In the genomic region with DNA sequence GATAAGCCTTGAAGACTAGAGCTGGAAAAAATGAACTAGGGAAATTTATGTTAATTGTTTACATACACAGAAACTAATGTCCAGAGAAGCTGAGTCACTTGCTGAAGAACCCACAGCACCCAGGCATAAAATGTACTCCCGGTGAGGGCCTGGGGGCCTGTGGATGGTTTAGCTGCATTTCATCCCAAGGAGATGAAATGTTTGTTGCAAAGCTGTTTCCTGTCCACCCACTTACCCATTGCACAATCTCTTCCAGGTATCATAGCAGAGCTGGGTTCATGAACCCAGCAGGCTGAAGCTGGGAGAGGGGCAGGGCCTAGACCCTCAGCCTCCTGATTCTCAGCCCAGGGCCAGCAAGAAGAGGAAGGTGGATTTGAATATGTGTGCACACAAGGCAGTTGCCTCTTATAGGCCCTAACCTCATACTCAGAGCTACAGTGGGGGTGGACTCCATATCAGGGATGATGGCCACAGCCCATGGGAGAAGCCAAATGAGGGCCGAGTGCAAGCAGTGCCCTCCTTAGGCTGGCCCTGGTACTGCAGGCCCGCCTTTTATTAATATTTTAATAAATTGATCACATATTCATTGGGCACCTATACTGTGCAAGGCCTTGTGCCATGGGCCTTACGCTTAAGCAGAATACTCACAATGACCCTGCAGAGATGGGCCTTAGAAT, we compare ENCODE assay signal across 8 cellular contexts.
A peak's percentile ranks its signal among the peaks of the same experiment; 100 is the strongest.
DNase-seq lines count a peak whose midpoint lies in the region; ATAC-seq and TF ChIP-seq lines count a peak whose summit lies in the region.

No MANE protein-coding gene starts in this region.

- in situ Hi-C loops in GM13977 (cut with MboI; ENCODE audit: low pct_unique_long_range_greater_than_20kb, low sequenced_read_pairs, unreplicated experiment): no loop called here
- in situ Hi-C loops in SK-MEL-5 (cut with HindIII; ENCODE audit: low pct_unique_long_range_greater_than_20kb, low sequenced_read_pairs): no loop called here

- 50 to 61% methylated on average over 2 to 3 of the region's 4 CpGs for WGBS in gastroesophageal sphincter (ENCODE audit: low coverage in 1 of 2), 2 donors

- TF ChIP-seq CTCF in GM13977 (IDR thresholded peaks at IDR 0.05; ENCODE audit: extremely low read depth, insufficient read depth, missing control alignments): peak; percentile 62
- peak in 3 of 4 experiments; percentile 33 to 60 (median 52) for TF ChIP-seq CTCF in gastroesophageal sphincter (IDR thresholded peaks at IDR 0.05)
- peak; percentile 97 for TF ChIP-seq CTCF in retinal pigment epithelial cell (conservative IDR thresholded peaks at IDR 0.05; ENCODE audit: low read depth, low read length)

- no peaks in the 10 kb centered on the region for H3K9me3 ChIP-seq in gastroesophageal sphincter

- H3K27me3 ChIP-seq in gastroesophageal sphincter: peaks cover 5% of the 10 kb centered on the region

- no peaks in the 10 kb centered on the region for H3K36me3 ChIP-seq in gastroesophageal sphincter

- DNase-seq in Ammon's horn (ENCODE audit: low spot score) (peak; percentile 57), GM13977 (ENCODE audit: low spot score) (no peak), SK-MEL-5 (ENCODE audit: low read depth, low spot score) (peak; percentile 50), retinal pigment epithelial cell (ENCODE audit: low read depth) (no peak), kidney glomerular epithelial cell (lab: John Stamatoyannopoulos, UW) (no peak)

- no peak overlapping the region for H3K27ac ChIP-seq in gastroesophageal sphincter

- no peak for TF ChIP-seq EP300 in gastroesophageal sphincter (IDR thresholded peaks at IDR 0.05)

- peak; percentile 57 for ATAC-seq in gastroesophageal sphincter
- ATAC-seq in activated CD4-positive, CD25-positive, alpha-beta regulatory T cell treated with anti-CD3 and anti-CD28 coated beads, Interleukin-2, amount 50 U/mL, for 24 hours: no peak
- ATAC-seq in GM21529 (IDR thresholded peaks at IDR 0.05; ENCODE audit: unreplicated experiment): no peak

- H3K4me3 ChIP-seq in gastroesophageal sphincter: no peak overlapping the region
- H3K4me3 ChIP-seq in retinal pigment epithelial cell (ENCODE audit: low read length): no peak overlapping the region

- no peak for TF ChIP-seq POLR2A in gastroesophageal sphincter (IDR thresholded peaks at IDR 0.05)

- H3K4me1 ChIP-seq in gastroesophageal sphincter: no peaks in the 10 kb centered on the region

Comparison
In these comparisons a context has a peak if more than half of its experiments do, and no peak if none do; other contexts are left out.
1. DNase-seq: peak in Ammon's horn (single experiment) and SK-MEL-5 (single experiment); none in GM13977 (single experiment), retinal pigment epithelial cell (single experiment) and kidney glomerular epithelial cell (single experiment).
2. Peak in every context shown above with its lines, with median percentiles within 50 percentile points of each other: CTCF ChIP-seq.